27 cellular contexts compared by ENCODE assay signal in the genomic region with DNA sequence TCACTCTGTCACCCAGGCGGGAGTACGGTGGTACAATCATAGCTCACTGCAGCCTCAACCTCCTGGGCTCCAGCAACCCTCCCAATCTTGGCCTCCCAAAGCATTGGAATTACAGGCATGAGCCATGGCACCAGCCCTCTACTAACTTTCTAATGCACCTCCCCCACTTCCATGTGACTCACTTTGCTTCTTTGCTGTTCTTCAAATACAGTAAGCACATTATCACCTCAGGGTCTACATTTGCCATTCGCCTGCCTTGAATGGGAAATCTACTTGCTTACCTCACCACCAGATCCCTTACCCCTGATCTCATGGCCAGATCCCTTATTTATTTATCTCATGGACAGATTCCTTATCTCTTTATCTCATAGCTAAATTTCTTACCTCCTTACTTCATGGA.
"Had no signal": no experiment of that assay in that cellular context is flagged by ENCODE, and none has a peak within 500 bp of the region (broad histone marks: within the 10 kb centered on the region; RNA-seq: fewer than 3 reads in every experiment).

No MANE protein-coding gene starts in this region.

- H3K36me3 ChIP-seq: ascending aorta, breast epithelium, esophagus squamous epithelium had no signal

- H3K4me1 ChIP-seq: ascending aorta, breast epithelium, esophagus squamous epithelium had no signal

- H3K27ac Mint-ChIP-seq: activated CD4-positive, alpha-beta memory T cell treated with anti-CD3 and anti-CD28 coated beads, Interleukin-2, amount 10 ng/mL, durations not matched to agents 7 days and 5 days; activated CD4-positive, alpha-beta T cell treated with anti-CD3 and anti-CD28 coated beads, Interleukin-2, amount 10 ng/mL, durations not matched to agents 7 days and 5 days; activated naive CD4-positive, alpha-beta T cell treated with anti-CD3 and anti-CD28 coated beads, Interleukin-2, amount 10 ng/mL, durations not matched to agents 7 days and 5 days; activated naive CD4-positive, alpha-beta T cell treated with anti-CD3 and anti-CD28 coated beads, Interleukin-2, amount 50 U/mL, for 72 hours; activated naive CD8-positive, alpha-beta T cell treated with anti-CD3 and anti-CD28 coated beads, Interleukin-2, amount 10 ng/mL, durations not matched to agents 7 days and 5 days; activated T-cell treated with anti-CD3 and anti-CD28 coated beads, Interleukin-2, amount 50 U/mL, for 24 hours; activated T-cell treated with anti-CD3 and anti-CD28 coated beads, Interleukin-2, amount 50 U/mL, for 72 hours; dendritic cell treated with granulocyte-macrophage colony-stimulating factor and Interleukin-4, amounts not matched to agents 40 ng/mL and 50 ng/mL, for 4 days; effector memory CD8-positive, alpha-beta T cell; T-cell had no signal

- H3K9me3 ChIP-seq: ascending aorta, breast epithelium, esophagus squamous epithelium had no signal

- DNase-seq: activated CD4-positive, alpha-beta memory T cell treated with anti-CD3 and anti-CD28 coated beads, Interleukin-2, amount 10 ng/mL, durations not matched to agents 7 days and 5 days; activated CD4-positive, alpha-beta T cell treated with anti-CD3 and anti-CD28 coated beads for 1 hour; activated CD4-positive, alpha-beta T cell treated with anti-CD3 and anti-CD28 coated beads for 4 hours; activated CD4-positive, alpha-beta T cell treated with anti-CD3 and anti-CD28 coated beads, Interleukin-2, amount 10 ng/mL, durations not matched to agents 7 days and 5 days; activated CD4-positive, alpha-beta T cell treated with anti-CD3 and anti-CD28 coated beads, Interleukin-2, amount 50 U/mL, for 4 hours; activated CD8-positive, alpha-beta memory T cell treated with anti-CD3 and anti-CD28 coated beads, Interleukin-2, amount 50 U/mL, for 48 hours; activated gamma-delta T cell; activated naive CD4-positive, alpha-beta T cell; activated naive CD4-positive, alpha-beta T cell treated with anti-CD3 and anti-CD28 coated beads, Interleukin-2, amount 10 ng/mL, durations not matched to agents 7 days and 5 days; activated naive CD8-positive, alpha-beta T cell treated with anti-CD3 and anti-CD28 coated beads, Interleukin-2, amount 10 ng/mL, durations not matched to agents 7 days and 5 days; activated T-cell treated with anti-CD3 and anti-CD28 coated beads for 4 hours; activated T-cell treated with anti-CD3 and anti-CD28 coated beads, Interleukin-2, amount 50 U/mL, for 24 hours; activated T-cell treated with anti-CD3 and anti-CD28 coated beads, Interleukin-2, amount 50 U/mL, for 72 hours; dorsolateral prefrontal cortex; effector memory CD8-positive, alpha-beta T cell; esophagus squamous epithelium; head of caudate nucleus; T-cell; T-helper 2 cell had no signal

- H3K27ac ChIP-seq: ascending aorta, breast epithelium, coronary artery, dorsolateral prefrontal cortex, epithelial cell of prostate, esophagus squamous epithelium had no signal

- H3K27me3 Mint-ChIP-seq: activated CD4-positive, alpha-beta memory T cell treated with anti-CD3 and anti-CD28 coated beads, Interleukin-2, amount 10 ng/mL, durations not matched to agents 7 days and 5 days; activated CD4-positive, alpha-beta T cell treated with anti-CD3 and anti-CD28 coated beads, Interleukin-2, amount 10 ng/mL, durations not matched to agents 7 days and 5 days; activated naive CD8-positive, alpha-beta T cell treated with anti-CD3 and anti-CD28 coated beads, Interleukin-2, amount 10 ng/mL, durations not matched to agents 7 days and 5 days; activated T-cell treated with anti-CD3 and anti-CD28 coated beads, Interleukin-2, amount 50 U/mL, for 24 hours; central memory CD8-positive, alpha-beta T cell; dendritic cell treated with granulocyte-macrophage colony-stimulating factor and Interleukin-4, amounts not matched to agents 40 ng/mL and 50 ng/mL, for 4 days; effector memory CD8-positive, alpha-beta T cell; T-cell had no signal

- H3K4me3 Mint-ChIP-seq: activated CD4-positive, alpha-beta memory T cell treated with anti-CD3 and anti-CD28 coated beads, Interleukin-2, amount 10 ng/mL, durations not matched to agents 7 days and 5 days; activated CD4-positive, alpha-beta T cell treated with anti-CD3 and anti-CD28 coated beads, Interleukin-2, amount 10 ng/mL, durations not matched to agents 7 days and 5 days; activated naive CD4-positive, alpha-beta T cell treated with anti-CD3 and anti-CD28 coated beads, Interleukin-2, amount 10 ng/mL, durations not matched to agents 7 days and 5 days; activated naive CD8-positive, alpha-beta T cell treated with anti-CD3 and anti-CD28 coated beads, Interleukin-2, amount 10 ng/mL, durations not matched to agents 7 days and 5 days; activated T-cell treated with anti-CD3 and anti-CD28 coated beads, Interleukin-2, amount 50 U/mL, for 24 hours; activated T-cell treated with anti-CD3 and anti-CD28 coated beads, Interleukin-2, amount 50 U/mL, for 72 hours; brain; central memory CD8-positive, alpha-beta T cell; dendritic cell treated with granulocyte-macrophage colony-stimulating factor and Interleukin-4, amounts not matched to agents 40 ng/mL and 50 ng/mL, for 4 days; effector memory CD8-positive, alpha-beta T cell; T-cell had no signal

- ATAC-seq: activated naive CD4-positive, alpha-beta T cell treated with anti-CD3 and anti-CD28 coated beads, Interleukin-2, amount 50 U/mL, for 72 hours; activated T-cell treated with anti-CD3 and anti-CD28 coated beads, Interleukin-2, amount 50 U/mL, for 72 hours; effector memory CD8-positive, alpha-beta T cell; T-cell had no signal

- H3K4me3 ChIP-seq: ascending aorta, breast epithelium, coronary artery, dorsolateral prefrontal cortex, esophagus squamous epithelium had no signal

- H3K27me3 ChIP-seq: ascending aorta, breast epithelium, dorsolateral prefrontal cortex, esophagus squamous epithelium had no signal

- H3K36me3 Mint-ChIP-seq: activated naive CD4-positive, alpha-beta T cell treated with anti-CD3 and anti-CD28 coated beads, Interleukin-2, amount 10 ng/mL, durations not matched to agents 7 days and 5 days; activated naive CD8-positive, alpha-beta T cell treated with anti-CD3 and anti-CD28 coated beads, Interleukin-2, amount 10 ng/mL, durations not matched to agents 7 days and 5 days; brain; T-cell had no signal

- H3K4me1 Mint-ChIP-seq: activated CD4-positive, alpha-beta memory T cell treated with anti-CD3 and anti-CD28 coated beads, Interleukin-2, amount 10 ng/mL, durations not matched to agents 7 days and 5 days; activated naive CD8-positive, alpha-beta T cell treated with anti-CD3 and anti-CD28 coated beads, Interleukin-2, amount 10 ng/mL, durations not matched to agents 7 days and 5 days; brain; central memory CD8-positive, alpha-beta T cell had no signal

- H3K9me3 Mint-ChIP-seq: activated CD4-positive, alpha-beta memory T cell treated with anti-CD3 and anti-CD28 coated beads, Interleukin-2, amount 10 ng/mL, durations not matched to agents 7 days and 5 days; brain had no signal
